Comparison of ENCODE assay signal across 15 cellular contexts in the genomic region with DNA sequence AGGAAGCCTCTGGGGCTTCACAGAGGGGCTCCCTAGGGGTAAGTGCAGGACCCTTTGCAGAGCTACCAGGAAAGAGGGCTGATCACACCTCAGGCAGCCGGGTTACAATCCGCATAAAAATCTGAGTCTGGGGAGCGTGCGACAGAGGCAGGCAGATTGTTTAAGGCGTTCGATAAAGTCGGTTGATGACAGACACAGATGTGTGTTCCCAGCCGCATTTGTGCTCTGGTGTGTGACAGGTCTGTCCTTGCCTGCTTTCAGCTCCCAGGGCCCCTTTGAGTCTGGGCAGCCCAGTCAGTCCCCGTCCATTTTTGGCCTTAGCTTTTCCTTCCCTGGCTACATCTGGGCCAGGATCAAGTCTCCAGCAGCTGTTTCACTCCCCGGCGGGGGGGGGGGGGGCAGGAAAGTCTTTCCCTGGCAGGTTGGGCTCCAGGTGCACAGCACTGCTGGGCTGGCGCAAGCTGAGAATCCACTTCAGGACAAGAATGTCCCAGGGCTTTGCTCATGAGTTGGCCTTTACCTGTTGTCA. TPM values are rescaled to one million over a fixed set of nuclear protein-coding genes. Genes with fewer than 3 reads are reported as not detected.
DNase-seq lines count a peak whose midpoint lies in the region; ATAC-seq and TF ChIP-seq lines count a peak whose summit lies in the region.
"Had no signal": no experiment of that assay in that cellular context is flagged by ENCODE, and none has a peak within 500 bp of the region (broad histone marks: within the 10 kb centered on the region; RNA-seq: fewer than 3 reads in every experiment).

No MANE protein-coding gene starts in this region.

- H3K9me2 ChIP-seq in PC-9 (ENCODE audit: insufficient read depth) = no peaks in the 10 kb centered on the region

- TF ChIP-seq CTCF in left lung (IDR thresholded peaks at IDR 0.05) (no peak), PC-9 (conservative IDR thresholded peaks at IDR 0.05) (no peak)

- POLR2A ChIA-PET in PC-9 (lab: Charles Lee; ENCODE audit: unreplicated experiment) = interaction anchor here (0.7 kb wide), 1 partner anchor 198 kb away, joined by 4 read pairs; no protein-coding TSS in a partner anchor

- H3K4me1 ChIP-seq in BLaER1 (peaks cover 68% of the 10 kb centered on the region), left lung (peaks cover 11 to 49% of the 10 kb centered on the region in 2 donors), PC-9 (replicated peaks; ENCODE audit: insufficient read depth) (no peaks in the 10 kb centered on the region)

- H3K27ac ChIP-seq in BLaER1 (no peak overlapping the region), left lung (no peak overlapping the region), PC-9 (no peak overlapping the region)
- H3K27ac ChIP-seq: right atrium auricular region had no signal

- H3K36me3 ChIP-seq in BLaER1 (peaks cover 10% of the 10 kb centered on the region), left lung (peaks cover 0 to 11% of the 10 kb centered on the region in 2 donors), PC-9 (ENCODE audit: low read depth) (no peaks in the 10 kb centered on the region)
- H3K36me3 ChIP-seq: right atrium auricular region had no signal

- no peak overlapping the region for H2AFZ ChIP-seq in PC-9

- CTCF ChIA-PET in PC-9 (lab: Charles Lee) = interaction anchor here (0.6 kb wide), 1 partner anchor 48 kb away, joined by 4 read pairs; no protein-coding TSS in a partner anchor

- H3K4me2 ChIP-seq in BLaER1 = peak overlapping the region; percentile 86
- H3K4me2 ChIP-seq in PC-9 = no peak overlapping the region

- peak; percentile 17 for ATAC-seq in left lung
- ATAC-seq: activated CD4-positive, alpha-beta T cell treated with anti-CD3 and anti-CD28 coated beads for 36 hours had no signal

- H3K79me2 ChIP-seq in PC-9 (ENCODE audit: low read depth) = 0 out of 2 replicates have a peak, but pooled peaks cover 3% of the 10 kb centered on the region

- H3K9ac ChIP-seq in BLaER1 = no peak overlapping the region

- H3K27me3 ChIP-seq in BLaER1 = peaks cover 72% of the 10 kb centered on the region
- peaks cover 67 to 75% of the 10 kb centered on the region in 2 donors for H3K27me3 ChIP-seq in left lung
- H3K27me3 ChIP-seq in PC-9 (ENCODE audit: insufficient read depth, low read depth) = no peaks in the 10 kb centered on the region; the same call in 1 of the 2 replicates

- H3K9me3 ChIP-seq in BLaER1 (no peaks in the 10 kb centered on the region), left lung (no peaks in the 10 kb centered on the region), PC-9 (ENCODE audit: insufficient read depth, low read depth) (no peaks in the 10 kb centered on the region)
- H3K9me3 ChIP-seq: right atrium auricular region had no signal

- DNase-seq in DMS79 (lab: John Stamatoyannopoulos, UW) (peak; percentile 37), NCI-H510A treated with DMSO at 0.1 percent for 48 hours (lab: John Stamatoyannopoulos, UW) (peak; percentile 55), left lung (no peak), NCI-H1930 (lab: John Stamatoyannopoulos, UW) (no peak), PC-9 (no peak), kidney tubule cell (ENCODE audit: low spot score) (no peak), posterior vena cava (ENCODE audit: low spot score) (no peak)
- DNase-seq: activated T-cell treated with anti-CD3 and anti-CD28 coated beads, Interleukin-2, amount 50 U/mL, for 4 hours; aorta; C1 segment of cervical spinal cord; NCI-H1105 treated with DMSO at 0.1 percent for 48 hours had no signal

- H4K20me1 ChIP-seq in BLaER1 = peaks cover 40% of the 10 kb centered on the region
- no peaks in the 10 kb centered on the region for H4K20me1 ChIP-seq in PC-9 (ENCODE audit: insufficient read depth)

- H3F3A ChIP-seq in PC-9 (ENCODE audit: insufficient read depth, low read depth) = no peaks in the 10 kb centered on the region

- BruUV-seq in PC-9 (replicated peaks; lab: Mats Ljungman, UMichigan) = no TSS peak

- intact Hi-C loops in left lung (cut with DNase I) = no loop called here
- intact Hi-C loops in PC-9 (cut with micrococcal nuclease; ENCODE audit: unreplicated experiment) = no loop called here
- intact Hi-C loops in posterior vena cava (cut with DNase I) = no loop called here

- H3K4me3 ChIP-seq in BLaER1 = peak overlapping the region; percentile 55
- H3K4me3 ChIP-seq in left lung = no peak overlapping the region
- H3K4me3 ChIP-seq in PC-9 = no peak overlapping the region
- H3K4me3 ChIP-seq: right atrium auricular region had no signal

RNA-seq across cellular contexts. Expression of gene ZACN, which starts 1.3 kb away (rescaled TPM):
- total RNA-seq in left lung = under 1 TPM in 1 of 2 donors, not detected in 1; 0.12 TPM
- total RNA-seq in PC-9 (2021) = not detected in 2 replicates
- not detected for total RNA-seq in posterior vena cava
- total RNA-seq: aorta, myocyte, right atrium auricular region had no signal

RNA-seq across cellular contexts. Expression of gene GALR2, which starts 3.1 kb away (rescaled TPM):
- total RNA-seq in left lung (under 1 TPM in 1 of 2 donors, not detected in 1; 0.23 TPM), PC-9 (2021) (2.8 and 3.0 TPM in 2 replicates), posterior vena cava (not detected)
- total RNA-seq: aorta, myocyte, right atrium auricular region had no signal

RNA-seq across cellular contexts. Expression of gene SRP68, which starts 5.3 kb away (rescaled TPM):
- 10 to 100 TPM; 61.0 to 72.3 TPM for total RNA-seq in left lung
- total RNA-seq in PC-9 (2021) = 69.7 and 91.7 TPM in 2 replicates
- total RNA-seq in posterior vena cava = 10 to 100 TPM; 45.3 to 49.1 TPM

RNA-seq across cellular contexts. Expression of gene EXOC7, which starts 25.9 kb away (rescaled TPM):
- 100 to 1,000 TPM; 114 to 123 TPM for total RNA-seq in left lung
- 118 and 131 TPM in 2 replicates for total RNA-seq in PC-9 (2021)
- 10 to 100 TPM; 94.5 to 98.2 TPM for total RNA-seq in posterior vena cava

RNA-seq across cellular contexts. Expression of gene EVPL, which starts 50.5 kb away (rescaled TPM):
- total RNA-seq in left lung (10 to 100 TPM; 29.1 to 44.8 TPM), PC-9 (2021) (60.8 and 77.8 TPM in 2 replicates), posterior vena cava (1 to 10 TPM in 1 of 2 donors, under 1 TPM in 1; 0.33 to 1.3 TPM)
- total RNA-seq: myocyte had no signal

Comparison
In these comparisons a context has a peak if more than half of its experiments do, and no peak if none do; other contexts are left out.
1. DNase-seq: peak in DMS79 (single experiment) and NCI-H510A treated with DMSO at 0.1 percent for 48 hours (single experiment); none in left lung (0 of 2), NCI-H1930 (0 of 2), PC-9 (0 of 2), kidney tubule cell (single experiment) and posterior vena cava (single experiment).